8 cellular contexts compared by ENCODE assay signal in genomic region chr13:106083620-106084350, GRCh38.
DNase-seq lines count a peak whose midpoint lies in the region; ATAC-seq and TF ChIP-seq lines count a peak whose summit lies in the region.

No MANE protein-coding gene starts in this region.

- whole genome bisulfite sequencing in sigmoid colon, 2 donors = 15 to 41% methylated on average over 3 of the region's 3 CpGs

- H3K27me3 ChIP-seq in DOHH2 (ENCODE audit: control insufficient read depth, low read length) (no peaks in the 10 kb centered on the region), sigmoid colon (no peaks in the 10 kb centered on the region)

- no peaks in the 10 kb centered on the region for H3K4me1 ChIP-seq in DOHH2 (ENCODE audit: control insufficient read depth, low read length)
- no peaks in the 10 kb centered on the region for H3K4me1 ChIP-seq in sigmoid colon

- no peak for TF ChIP-seq POLR2A in sigmoid colon (IDR thresholded peaks at IDR 0.05)

- peak; percentile 69 for DNase-seq in NCI-H69 (lab: John Stamatoyannopoulos, UW)
- DNase-seq in fibroblast of gingiva (ENCODE audit: low read depth) = peak; percentile 26
- DNase-seq in sigmoid colon = no peak
- DNase-seq in activated gamma-delta T cell (lab: John Stamatoyannopoulos, UW) = no peak
- no peak for DNase-seq in omental fat pad (ENCODE audit: low spot score)

- H3F3A ChIP-seq in DOHH2 (ENCODE audit: control insufficient read depth, insufficient read depth) = no peaks in the 10 kb centered on the region

- H3K9me3 ChIP-seq in DOHH2 (ENCODE audit: control insufficient read depth, insufficient read depth, low read length) (no peaks in the 10 kb centered on the region), sigmoid colon (no peaks in the 10 kb centered on the region)

- no peak for TF ChIP-seq EP300 in sigmoid colon (IDR thresholded peaks at IDR 0.05)

- no peaks in the 10 kb centered on the region for H3K9me2 ChIP-seq in DOHH2 (replicated peaks; ENCODE audit: control insufficient read depth, low read length)

- no peak overlapping the region for H3K4me2 ChIP-seq in DOHH2 (ENCODE audit: low read length)

- TF ChIP-seq CTCF in DOHH2 (IDR thresholded peaks at IDR 0.05; ENCODE audit: low read depth, low read length, poor library complexity, severe bottlenecking) (peak; percentile 50), sigmoid colon (IDR thresholded peaks at IDR 0.05) (peak; percentile 8 to 62 (median 37)), omental fat pad (IDR thresholded peaks at IDR 0.05) (no peak)

- peak; percentile 65 for ATAC-seq in GM21723 (IDR thresholded peaks at IDR 0.05; ENCODE audit: unreplicated experiment)
- ATAC-seq in GM18517 (IDR thresholded peaks at IDR 0.05; ENCODE audit: unreplicated experiment) = no peak
- ATAC-seq in omental fat pad (ENCODE audit: low FRiP score) = no peak

- no peaks in the 10 kb centered on the region for H3K79me2 ChIP-seq in DOHH2 (ENCODE audit: control insufficient read depth, low read length)

- H4K20me1 ChIP-seq in DOHH2 (ENCODE audit: control insufficient read depth, insufficient read depth, low read depth, low read length) = no peaks in the 10 kb centered on the region

- H3K36me3 ChIP-seq in DOHH2 (ENCODE audit: control insufficient read depth, low read length) (no peaks in the 10 kb centered on the region), sigmoid colon (no peaks in the 10 kb centered on the region)

- H3K27ac ChIP-seq in DOHH2 (ENCODE audit: low read depth, low read length) (no peak overlapping the region), sigmoid colon (no peak overlapping the region)

- intact Hi-C loops in sigmoid colon (cut with DNase I) = loop anchor here (5.0 kb wide), 1 partner anchor 449 kb away; no protein-coding TSS in a partner anchor

- H3K4me3 ChIP-seq in DOHH2 (ENCODE audit: low read length) (no peak overlapping the region), sigmoid colon (no peak overlapping the region)

Comparison
In these comparisons a context has a peak if more than half of its experiments do, and no peak if none do; other contexts are left out.
1. CTCF ChIP-seq: peak in DOHH2 (single experiment) and sigmoid colon (4 of 4); none in omental fat pad (0 of 3).
2. DNase-seq: peak in NCI-H69 (single experiment) and fibroblast of gingiva (single experiment); none in sigmoid colon (single experiment), activated gamma-delta T cell (single experiment) and omental fat pad (single experiment).